Comparison of ENCODE assay signal across 8 cellular contexts in the genomic region with DNA sequence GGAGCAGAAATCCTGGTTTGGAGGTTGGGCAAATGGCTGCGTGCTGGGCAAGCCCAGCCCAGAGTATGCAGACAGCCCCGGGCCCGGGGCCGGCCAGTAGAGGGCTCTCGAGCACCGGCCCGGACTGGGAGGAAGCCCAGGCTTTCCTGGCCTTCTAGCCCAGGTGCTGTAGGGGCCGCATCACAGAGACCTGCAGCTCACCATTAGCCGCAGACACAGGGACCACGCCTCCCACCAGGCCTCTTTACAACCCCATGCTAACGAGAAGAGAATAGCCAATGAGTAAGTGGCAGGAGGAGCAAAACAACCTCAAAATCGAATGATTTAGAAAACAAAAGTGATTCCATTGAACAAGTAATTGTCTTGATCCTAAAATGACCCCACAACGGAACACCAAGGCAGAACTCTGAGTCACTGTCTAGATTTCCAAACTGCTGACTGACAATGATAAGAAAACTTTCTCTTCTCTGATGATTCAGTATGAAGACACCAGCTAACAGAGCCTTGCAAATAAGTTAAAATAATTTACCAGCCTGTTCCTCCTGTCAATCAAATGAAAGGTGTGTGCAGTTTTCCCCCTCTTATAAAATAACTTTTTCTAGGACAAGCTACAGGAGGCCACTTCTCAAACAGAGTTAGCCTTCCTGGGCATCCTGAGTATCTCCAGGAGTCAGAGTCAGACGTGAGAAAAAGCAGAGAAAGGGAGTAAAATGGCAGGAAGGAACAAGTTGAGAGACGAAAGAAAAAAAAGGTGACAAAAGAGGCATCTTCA.
DNase-seq lines count a peak whose midpoint lies in the region; ATAC-seq and TF ChIP-seq lines count a peak whose summit lies in the region.

No MANE protein-coding gene starts in this region.

- WGBS in SK-N-SH (ENCODE audit: low lambda C conversion rate), result 28% methylated on average over 8 of the region's 15 CpGs

- H3K4me1 ChIP-seq in SK-N-SH (ENCODE audit: control insufficient read depth in 1 of 2, insufficient read depth in 2 of 2, low read depth in 1 of 2, low read length in 1 of 2), result peaks cover 0 to 11% of the 10 kb centered on the region in 2 experiments; a peak in 1 of 4 replicates

- no peaks in the 10 kb centered on the region for H3K36me3 Mint-ChIP-seq in activated naive CD4-positive, alpha-beta T cell treated with anti-CD3 and anti-CD28 coated beads, Interleukin-2, amount 10 ng/mL, durations not matched to agents 7 days and 5 days
- no peaks in the 10 kb centered on the region for H3K36me3 Mint-ChIP-seq in progenitor cell of endocrine pancreas (ENCODE audit: insufficient read depth)

- no peaks in the 10 kb centered on the region for H3F3A ChIP-seq in SK-N-SH (replicated peaks; ENCODE audit: insufficient read depth)

- intact Hi-C loops in Right ventricle myocardium superior (cut with DNase I), result loop anchor here (2.0 kb wide), 1 partner anchor 277 kb away; no protein-coding TSS in a partner anchor

- peaks cover 13% of the 10 kb centered on the region for H3K4me1 Mint-ChIP-seq in activated naive CD4-positive, alpha-beta T cell treated with anti-CD3 and anti-CD28 coated beads, Interleukin-2, amount 10 ng/mL, durations not matched to agents 7 days and 5 days
- peaks cover 12% of the 10 kb centered on the region for H3K4me1 Mint-ChIP-seq in progenitor cell of endocrine pancreas (ENCODE audit: low read depth)

- no peaks in the 10 kb centered on the region; the same call in 1 of the 2 replicates for H3K27me3 ChIP-seq in SK-N-SH (ENCODE audit: insufficient read depth)

- POLR2A ChIA-PET in SK-N-SH (lab: Yijun Ruan, JAX), result interaction anchor here (2.4 kb wide), 1 partner anchor 281 kb away, joined by 7 read pairs; no protein-coding TSS in a partner anchor

- peak overlapping the region in 1 of 2 experiments; percentile 55; a peak in 1 of 4 replicates for H3K27ac ChIP-seq in SK-N-SH (ENCODE audit: low read depth in 2 of 2, low read length in 1 of 2)

- no peaks in the 10 kb centered on the region for H3K9me2 ChIP-seq in SK-N-SH

- peak; percentile 80 for TF ChIP-seq CTCF in SK-N-SH (IDR thresholded peaks at IDR 0.05)
- peak; percentile 89 for TF ChIP-seq CTCF in progenitor cell of endocrine pancreas (IDR thresholded peaks at IDR 0.05; ENCODE audit: unreplicated experiment)

- no peak overlapping the region for H2AFZ ChIP-seq in SK-N-SH (ENCODE audit: low read depth)

- peaks cover 12% of the 10 kb centered on the region for H3K27me3 Mint-ChIP-seq in activated naive CD4-positive, alpha-beta T cell treated with anti-CD3 and anti-CD28 coated beads, Interleukin-2, amount 10 ng/mL, durations not matched to agents 7 days and 5 days
- peaks cover 64% of the 10 kb centered on the region for H3K27me3 Mint-ChIP-seq in progenitor cell of endocrine pancreas

- CTCF ChIA-PET in SK-N-SH (lab: Yijun Ruan, JAX), result interaction anchor here (0.5 to 8.4 kb wide), 59 partner anchors 8 to 434 kb away, joined by 3 to 242 read pairs (median 4); partner anchors contain the start of gene CRYGS
- CTCF ChIA-PET in activated naive CD4-positive, alpha-beta T cell treated with anti-CD3 and anti-CD28 coated beads, Interleukin-2, amount 10 ng/mL, durations not matched to agents 7 days and 5 days (lab: Charles Lee), result interaction anchor here (0.6 to 5.3 kb wide), 21 partner anchors 11 to 357 kb away, joined by 3 to 107 read pairs (median 4); no protein-coding TSS in a partner anchor

- no peak overlapping the region for H3K27ac Mint-ChIP-seq in activated naive CD4-positive, alpha-beta T cell treated with anti-CD3 and anti-CD28 coated beads, Interleukin-2, amount 10 ng/mL, durations not matched to agents 7 days and 5 days
- no peak overlapping the region for H3K27ac Mint-ChIP-seq in progenitor cell of endocrine pancreas

- DNase-seq in D341Med (ENCODE audit: low spot score) (peak; percentile 81), KG1 (lab: John Stamatoyannopoulos, UW) (peak; percentile 65), SK-N-SH (peak; percentile 90), Right ventricle myocardium superior (peak; percentile 75), progenitor cell of endocrine pancreas (ENCODE audit: low spot score, unreplicated experiment) (peak; percentile 77)
- DNase-seq in activated naive CD4-positive, alpha-beta T cell treated with anti-CD3 and anti-CD28 coated beads, Interleukin-2, amount 10 ng/mL, durations not matched to agents 7 days and 5 days, result peak; percentile 73

- H3K9me3 ChIP-seq in SK-N-SH, result no peaks in the 10 kb centered on the region

- no peak for TF ChIP-seq EP300 in SK-N-SH (IDR thresholded peaks at IDR 0.05; ENCODE audit: borderline replicate concordance in 1 of 2, low read depth in 1 of 2, low read length in 1 of 2)

- no peak overlapping the region for H3K4me2 ChIP-seq in SK-N-SH

- TF ChIP-seq RAD21 in SK-N-SH (IDR thresholded peaks at IDR 0.05; ENCODE audit: low read length), result peak; percentile 88

- no peaks in the 10 kb centered on the region for H4K20me1 ChIP-seq in SK-N-SH (ENCODE audit: insufficient read depth)

- H3K4me3 ChIP-seq in SK-N-SH (ENCODE audit: low read depth in 2 of 2, low read length in 1 of 2), result peak overlapping the region in 1 of 2 experiments; percentile 17; a peak in 1 of 4 replicates

- no peaks in the 10 kb centered on the region for H3K79me2 ChIP-seq in SK-N-SH (ENCODE audit: insufficient read depth)

- no peak overlapping the region for H3K4me3 Mint-ChIP-seq in activated naive CD4-positive, alpha-beta T cell treated with anti-CD3 and anti-CD28 coated beads, Interleukin-2, amount 10 ng/mL, durations not matched to agents 7 days and 5 days
- H3K4me3 Mint-ChIP-seq in progenitor cell of endocrine pancreas (ENCODE audit: low read depth), result peak overlapping the region; percentile 46

- H3K36me3 ChIP-seq in SK-N-SH (replicated peaks in 1 of 2; ENCODE audit: control insufficient read depth in 1 of 2, insufficient read depth in 2 of 2, low read length in 1 of 2), result no peaks in the 10 kb centered on the region

- no peak overlapping the region for H3K9ac ChIP-seq in SK-N-SH

- H3K9me3 Mint-ChIP-seq in activated naive CD4-positive, alpha-beta T cell treated with anti-CD3 and anti-CD28 coated beads, Interleukin-2, amount 10 ng/mL, durations not matched to agents 7 days and 5 days, result no peaks in the 10 kb centered on the region
- H3K9me3 Mint-ChIP-seq in progenitor cell of endocrine pancreas (ENCODE audit: low read depth), result no peaks in the 10 kb centered on the region

- ATAC-seq in GM21381 (IDR thresholded peaks at IDR 0.05; ENCODE audit: unreplicated experiment), result peak; percentile 71
- ATAC-seq in Right ventricle myocardium superior (ENCODE audit: poor library complexity), result peak; percentile 97
- ATAC-seq in GM19395 (IDR thresholded peaks at IDR 0.05; ENCODE audit: unreplicated experiment), result no peak

TF ChIP-seq in SK-N-SH, 30 proteins besides CTCF, POLR2A, EP300 and RAD21:
- TF ChIP-seq SMC3 (IDR thresholded peaks at IDR 0.05; ENCODE audit: low read depth, low read length) (peak; percentile 93), POLR2AphosphoS5 (IDR thresholded peaks at IDR 0.05; ENCODE audit: low read depth, low read length) (no peak), YY1 (IDR thresholded peaks at IDR 0.05; ENCODE audit: low read depth) (0 out of 2 replicates have a peak, but pooled peaks have one; percentile 36), CHD2 (IDR thresholded peaks at IDR 0.05; ENCODE audit: low read length, partially characterized antibody) (peak; percentile 10)
TF ChIP-seq in SK-N-SH: peak in this region for 3.
